Comparison of ENCODE assay signal across 1 cellular context in genomic region chr1:180273066-180273465, GRCh38.
TF ChIP-seq lines count a peak whose summit lies in the region.

No MANE protein-coding gene starts in this region.

TF ChIP-seq in HepG2, 621 proteins besides CTCF, POLR2A, EP300 and RAD21:
- TF ChIP-seq HINFP (CRISPR knock-in tag; IDR thresholded peaks at IDR 0.05; ENCODE audit: low read depth) (no peak), NPAS2 (CRISPR knock-in tag; IDR thresholded peaks at IDR 0.05; ENCODE audit: borderline replicate concordance) (no peak), NFYB (CRISPR knock-in tag; IDR thresholded peaks at IDR 0.05) (no peak), TMF1 (CRISPR knock-in tag; IDR thresholded peaks at IDR 0.05; ENCODE audit: low read depth) (no peak), GRHL1 (CRISPR knock-in tag; conservative IDR thresholded peaks at IDR 0.05) (no peak), CBX1 (IDR thresholded peaks at IDR 0.05; ENCODE audit: low read depth) (no peak), ZNF646 (CRISPR knock-in tag; IDR thresholded peaks at IDR 0.05) (no peak), ARID5B (CRISPR knock-in tag; IDR thresholded peaks at IDR 0.05) (no peak), CREB1 (IDR thresholded peaks at IDR 0.05) (no peak), CREB1 (CRISPR knock-in tag; IDR thresholded peaks at IDR 0.05) (no peak), RXRB (CRISPR knock-in tag; IDR thresholded peaks at IDR 0.05; ENCODE audit: borderline replicate concordance) (no peak), SALL1 (CRISPR knock-in tag; IDR thresholded peaks at IDR 0.05) (no peak), ZSCAN5A (CRISPR knock-in tag; IDR thresholded peaks at IDR 0.05; ENCODE audit: borderline replicate concordance) (no peak)
TF ChIP-seq in HepG2: peak in this region for 0.
